14 cellular contexts compared by ENCODE assay signal in genomic region chr17:81417049-81417878, GRCh38. TPM values are rescaled to one million over a fixed set of nuclear protein-coding genes. Genes with fewer than 3 reads are reported as not detected.
DNase-seq lines count a peak whose midpoint lies in the region; ATAC-seq and TF ChIP-seq lines count a peak whose summit lies in the region.
"Had no signal": no experiment of that assay in that cellular context is flagged by ENCODE, and none has a peak within 500 bp of the region (broad histone marks: within the 10 kb centered on the region; RNA-seq: fewer than 3 reads in every experiment).

No MANE protein-coding gene starts in this region.

- H3K27me3 ChIP-seq in esophagus (ENCODE audit: control insufficient read depth in 1 of 2, insufficient read depth in 2 of 2, low read length in 2 of 2), result no peaks in the 10 kb centered on the region
- no peaks in the 10 kb centered on the region for H3K27me3 ChIP-seq in ovary
- H3K27me3 ChIP-seq: BE2C had no signal

- H3K4me3 Mint-ChIP-seq in HFFc6, result peak overlapping the region; percentile 53; the same call in 1 of the 2 replicates
- H3K4me3 Mint-ChIP-seq in activated CD4-positive, alpha-beta T cell treated with anti-CD3 and anti-CD28 coated beads, Interleukin-2, amount 10 ng/mL, durations not matched to agents 7 days and 5 days, result no peak overlapping the region

- no peak for TF ChIP-seq EP300 in ovary (IDR thresholded peaks at IDR 0.05)

- peak overlapping the region; percentile 80 to 81 for H3K27ac ChIP-seq in esophagus (ENCODE audit: low read depth in 2 of 2, low read length in 1 of 2)
- peak overlapping the region; percentile 9 to 52 for H3K27ac ChIP-seq in ovary
- H3K27ac ChIP-seq: parathyroid adenoma had no signal

- H3K9me3 ChIP-seq in esophagus (ENCODE audit: control insufficient read depth in 2 of 2, insufficient read depth in 1 of 2, low read depth in 1 of 2, low read length in 1 of 2), result no peaks in the 10 kb centered on the region
- H3K9me3 ChIP-seq in ovary, result no peaks in the 10 kb centered on the region
- H3K9me3 ChIP-seq: BE2C had no signal

- peaks cover 17 to 60% of the 10 kb centered on the region in 2 donors for H3K4me1 ChIP-seq in esophagus (ENCODE audit: control insufficient read depth in 2 of 2, insufficient read depth in 2 of 2, low read length in 1 of 2)
- peaks cover 28% of the 10 kb centered on the region for H3K4me1 ChIP-seq in ovary (ENCODE audit: insufficient read depth)

- no peak for ATAC-seq in GM18909 (IDR thresholded peaks at IDR 0.05; ENCODE audit: poor library complexity, unreplicated experiment)

- H3K4me3 ChIP-seq in esophagus (ENCODE audit: low read depth in 1 of 2, low read length in 2 of 2), result no peak overlapping the region
- H3K4me3 ChIP-seq in ovary, result no peak overlapping the region
- H3K4me3 ChIP-seq: lung had no signal

- H3K27me3 Mint-ChIP-seq in HFFc6 (ENCODE audit: insufficient read depth), result peaks cover 1% of the 10 kb centered on the region
- peaks cover 6% of the 10 kb centered on the region for H3K27me3 Mint-ChIP-seq in activated CD4-positive, alpha-beta T cell treated with anti-CD3 and anti-CD28 coated beads, Interleukin-2, amount 10 ng/mL, durations not matched to agents 7 days and 5 days

- WGBS in esophagus, 2 donors, result 49 to 73% methylated on average over 37 to 38 of the region's 38 CpGs
- 70 to 80% (median 79%) methylated on average over 37 to 38 of the region's 38 CpGs for WGBS in ovary, 3 donors

- no peak for TF ChIP-seq POLR2A in ovary (IDR thresholded peaks at IDR 0.05)

- H3K4me1 Mint-ChIP-seq in HFFc6 (ENCODE audit: low read depth), result peaks cover 38% of the 10 kb centered on the region
- peaks cover 7% of the 10 kb centered on the region for H3K4me1 Mint-ChIP-seq in activated CD4-positive, alpha-beta T cell treated with anti-CD3 and anti-CD28 coated beads, Interleukin-2, amount 10 ng/mL, durations not matched to agents 7 days and 5 days

- H3K36me3 ChIP-seq in esophagus (ENCODE audit: control insufficient read depth in 2 of 2, insufficient read depth in 2 of 2, low read length in 1 of 2) (no peaks in the 10 kb centered on the region), ovary (no peaks in the 10 kb centered on the region)
- H3K36me3 ChIP-seq: BE2C had no signal

- TF ChIP-seq CTCF in HFFc6 (IDR thresholded peaks at IDR 0.05) (no peak), ovary (IDR thresholded peaks at IDR 0.05) (no peak), GM10266 (IDR thresholded peaks at IDR 0.05; ENCODE audit: control insufficient read depth, insufficient read depth, low read depth, missing control alignments) (no peak)

- H3K9me3 Mint-ChIP-seq in HFFc6, result no peaks in the 10 kb centered on the region
- peaks cover 4% of the 10 kb centered on the region for H3K9me3 Mint-ChIP-seq in activated CD4-positive, alpha-beta T cell treated with anti-CD3 and anti-CD28 coated beads, Interleukin-2, amount 10 ng/mL, durations not matched to agents 7 days and 5 days
- H3K9me3 Mint-ChIP-seq: brain had no signal

- intact Hi-C loops in ovary (cut with DNase I), result no loop called here

- H3K36me3 Mint-ChIP-seq in HFFc6 (ENCODE audit: low read depth), result no peaks in the 10 kb centered on the region
- H3K36me3 Mint-ChIP-seq in activated CD4-positive, alpha-beta T cell treated with anti-CD3 and anti-CD28 coated beads, Interleukin-2, amount 10 ng/mL, durations not matched to agents 7 days and 5 days (ENCODE audit: low read depth), result no peaks in the 10 kb centered on the region
- H3K36me3 Mint-ChIP-seq: brain had no signal

- H3K27ac Mint-ChIP-seq in HFFc6, result peak overlapping the region; percentile 84
- no peak overlapping the region for H3K27ac Mint-ChIP-seq in activated CD4-positive, alpha-beta T cell treated with anti-CD3 and anti-CD28 coated beads, Interleukin-2, amount 10 ng/mL, durations not matched to agents 7 days and 5 days

- POLR2A ChIA-PET in activated CD4-positive, alpha-beta T cell treated with anti-CD3 and anti-CD28 coated beads, Interleukin-2, amount 10 ng/mL, durations not matched to agents 7 days and 5 days (lab: Charles Lee), result no interaction called here

- DNase-seq in A172 (ENCODE audit: low spot score) (peak; percentile 75), HFFc6 (peak; percentile 60), ovary (peak in 2 of 5 donors; percentile 54 to 58), GM10266 (ENCODE audit: extremely low spot score) (no peak)
- DNase-seq in activated CD4-positive, alpha-beta T cell treated with anti-CD3 and anti-CD28 coated beads, Interleukin-2, amount 10 ng/mL, durations not matched to agents 7 days and 5 days, result no peak
- DNase-seq in stimulated activated CD4-positive, alpha-beta T cell treated with anti-CD3 and anti-CD28 coated beads, Interleukin-4, amount 100 ng/mL, for 1 hour, result no peak
- DNase-seq: activated T-cell treated with anti-CD3 and anti-CD28 coated beads, Interleukin-2, amount 50 U/mL, for 48 hours; BE2C; erythroblast had no signal

- CTCF ChIA-PET in activated CD4-positive, alpha-beta T cell treated with anti-CD3 and anti-CD28 coated beads, Interleukin-2, amount 10 ng/mL, durations not matched to agents 7 days and 5 days (lab: Charles Lee), result no interaction called here

RNA-seq across cellular contexts. Expression of gene BAHCC1, which starts 22.0 kb away (rescaled TPM):
- total RNA-seq in A172 (2014; rRNA removed; shearing (Covaris generic)), result 0.95 and 2.0 TPM in 2 replicates
- total RNA-seq in HFFc6 (2021; fragmentation: NEBNext Ultra II Directional; extraction: Animal tissue kit (Norgen Biotek cat#: 25700)), result 1 to 10 TPM; 7.3 to 9.7 (median 8.3) TPM
- 1 to 10 TPM; 3.0 to 9.1 TPM for polyA plus RNA-seq in esophagus
- total RNA-seq in ovary, result 10 to 100 TPM in 6 of 7 donors, 1 to 10 TPM in 1; 7.6 to 31.9 (median 24.2) TPM
- polyA plus RNA-seq in ovary, result 10 to 100 TPM in 1 of 2 donors, 1 to 10 TPM in 1; 1.9 to 16.0 TPM
- not detected for total RNA-seq in activated CD4-positive, alpha-beta T cell treated with anti-CD3 and anti-CD28 coated beads, Interleukin-2, amount 10 ng/mL, durations not matched to agents 7 days and 5 days

Comparison
In these comparisons a context has a peak if more than half of its experiments do, and no peak if none do; other contexts are left out.
1. DNase-seq: peak in A172 (single experiment) and HFFc6 (single experiment); none in activated CD4-positive, alpha-beta T cell treated with anti-CD3 and anti-CD28 coated beads, Interleukin-2, amount 10 ng/mL, durations not matched to agents 7 days and 5 days (single experiment), stimulated activated CD4-positive, alpha-beta T cell treated with anti-CD3 and anti-CD28 coated beads, Interleukin-4, amount 100 ng/mL, for 1 hour (single experiment) and GM10266 (single experiment).